In genomic region chr19:55643003-55643732, GRCh38 we compare ENCODE assay signal across 8 cellular contexts. TPM values are rescaled to one million over a fixed set of nuclear protein-coding genes. Genes with fewer than 3 reads are reported as not detected.
A peak's percentile ranks its signal among the peaks of the same experiment; 100 is the strongest.
DNase-seq lines count a peak whose midpoint lies in the region; ATAC-seq and TF ChIP-seq lines count a peak whose summit lies in the region.

ZNF581 (plus strand) TSS chr19:55643649; CDS start chr19:55644572, 923 bp downstream.

- peak; percentile 68 for ATAC-seq in stimulated activated naive CD8-positive, alpha-beta T cell treated with anti-CD3 and anti-CD28 coated beads, Interleukin-15, amount 100 ng/mL, for 72 hours

- peak within 1 kb of the TSS; percentile 91 to 94 (median 92) for H3K4me3 Mint-ChIP-seq in nephron
- peak within 1 kb of the TSS; percentile 96 to 98 for H3K4me3 Mint-ChIP-seq in stimulated activated naive CD8-positive, alpha-beta T cell treated with anti-CD3 and anti-CD28 coated beads, Interleukin-15, amount 100 ng/mL, for 72 hours

- H3K4me3 ChIP-seq in Jurkat, Clone E6-1 (ENCODE audit: low read length): peak within 1 kb of the TSS; percentile 92
- H3K4me3 ChIP-seq in fibroblast of the aortic adventitia (ENCODE audit: low read depth, low read length): peak within 1 kb of the TSS; percentile 75

- peaks cover 49% of the 10 kb centered on the region for H3K4me1 Mint-ChIP-seq in nephron
- H3K4me1 Mint-ChIP-seq in stimulated activated naive CD8-positive, alpha-beta T cell treated with anti-CD3 and anti-CD28 coated beads, Interleukin-15, amount 100 ng/mL, for 72 hours: peaks cover 69% of the 10 kb centered on the region

- H3K27ac Mint-ChIP-seq in nephron: peak within 1 kb of the TSS; percentile 84 to 93 (median 92)
- H3K27ac Mint-ChIP-seq in stimulated activated naive CD8-positive, alpha-beta T cell treated with anti-CD3 and anti-CD28 coated beads, Interleukin-15, amount 100 ng/mL, for 72 hours: peak within 1 kb of the TSS; percentile 97 to 98

- TF ChIP-seq CTCF in fibroblast of the aortic adventitia (IDR thresholded peaks at IDR 0.05; ENCODE audit: insufficient read depth, low read length): no peak
- TF ChIP-seq CTCF in nephron (IDR thresholded peaks at IDR 0.05; ENCODE audit: unreplicated experiment in 3 of 3): no peak

- H3K9me3 Mint-ChIP-seq in nephron: no peaks in the 10 kb centered on the region
- peaks cover 0 to under 1% of the 10 kb centered on the region in 2 donors for H3K9me3 Mint-ChIP-seq in stimulated activated naive CD8-positive, alpha-beta T cell treated with anti-CD3 and anti-CD28 coated beads, Interleukin-15, amount 100 ng/mL, for 72 hours

- H3K27me3 Mint-ChIP-seq in nephron (ENCODE audit: low read depth): no peaks in the 10 kb centered on the region
- no peaks in the 10 kb centered on the region for H3K27me3 Mint-ChIP-seq in stimulated activated naive CD8-positive, alpha-beta T cell treated with anti-CD3 and anti-CD28 coated beads, Interleukin-15, amount 100 ng/mL, for 72 hours

- H3K36me3 Mint-ChIP-seq in nephron (ENCODE audit: low read depth): peaks cover 17% of the 10 kb centered on the region

- DNase-seq in NK-92 treated with Interleukin-12 subunit alpha and Interleukin-12 subunit beta, amount 100 ng/mL, for 24 hours (lab: John Stamatoyannopoulos, UW): peak; percentile 38
- DNase-seq in NK-92 (lab: John Stamatoyannopoulos, UW; ENCODE audit: unreplicated experiment): no peak
- peak; percentile 83 for DNase-seq in Jurkat, Clone E6-1 (ENCODE audit: low read depth, low spot score)
- DNase-seq in SHP77 (lab: John Stamatoyannopoulos, UW): peak; percentile 57 to 65
- DNase-seq in activated effector memory CD4-positive, alpha-beta T cell treated with anti-CD3 and anti-CD28 coated beads, Interleukin-2, amount 50 U/mL, for 16 hours: peak; percentile 93
- peak; percentile 76 for DNase-seq in fibroblast of the aortic adventitia (ENCODE audit: low read depth)
- peak; percentile 84 for DNase-seq in stimulated activated naive CD8-positive, alpha-beta T cell treated with anti-CD3 and anti-CD28 coated beads, Interleukin-15, amount 100 ng/mL, for 72 hours

RNA-seq across cellular contexts. Expression of gene ZNF581, which starts in this region (rescaled TPM):
- polyA plus RNA-seq in Jurkat, Clone E6-1 (2012; ENCODE audit: insufficient read depth, insufficient read length): 26.5 TPM
- total RNA-seq in fibroblast of the aortic adventitia (ENCODE audit: low replicate concordance): 13.9 and 41.5 TPM in 2 replicates
